Comparison of ENCODE assay signal across 8 cellular contexts in genomic region chrX:71253253-71254091, GRCh38. TPM values are rescaled to one million over a fixed set of nuclear protein-coding genes. Genes with fewer than 3 reads are reported as not detected.
DNase-seq lines count a peak whose midpoint lies in the region; ATAC-seq and TF ChIP-seq lines count a peak whose summit lies in the region.

No MANE protein-coding gene starts in this region.

- DNase-seq in A673 (ENCODE audit: low spot score) = peak; percentile 61
- peak; percentile 21 for DNase-seq in activated naive CD4-positive, alpha-beta T cell treated with anti-CD3 and anti-CD28 coated beads, Interleukin-2, amount 50 U/mL, for 16 hours
- DNase-seq in head of caudate nucleus = peak in 33 of 42 donors; percentile 4 to 68 (median 33)
- DNase-seq in progenitor cell of endocrine pancreas (ENCODE audit: low spot score, unreplicated experiment) = peak; percentile 28

- peak overlapping the region; percentile 82; the same call in 1 of the 2 replicates for H2AFZ ChIP-seq in OCI-LY3 (ENCODE audit: low read depth, low read length)

- H3K4me1 Mint-ChIP-seq in progenitor cell of endocrine pancreas (ENCODE audit: low read depth) = peaks cover 22% of the 10 kb centered on the region

- H3K4me2 ChIP-seq in OCI-LY3 (ENCODE audit: low read length) = peak overlapping the region; percentile 89

- H3K9me3 ChIP-seq in A673 (ENCODE audit: low read depth, low read length, poor library complexity, severe bottlenecking) (no peaks in the 10 kb centered on the region), OCI-LY3 (ENCODE audit: insufficient read depth, low read length) (no peaks in the 10 kb centered on the region)

- no peak for ATAC-seq in GM18505 (IDR thresholded peaks at IDR 0.05; ENCODE audit: unreplicated experiment)
- no peak for ATAC-seq in HG02678 (IDR thresholded peaks at IDR 0.05; ENCODE audit: unreplicated experiment)

- intact Hi-C loops in A673 (cut with micrococcal nuclease; ENCODE audit: unreplicated experiment) = loop anchor here (1.0 to 5.0 kb wide), 2 partner anchors 30 to 114 kb away; partner anchors contain the start of genes NONO and TAF1
- intact Hi-C loops in head of caudate nucleus (cut with DNase I) = no loop called here

- H3K36me3 ChIP-seq in A673 (ENCODE audit: insufficient read depth, low read length, poor library complexity, severe bottlenecking) (peaks cover 19% of the 10 kb centered on the region), OCI-LY3 (replicated peaks; ENCODE audit: low read depth, low read length) (peaks cover 4% of the 10 kb centered on the region)

- peaks cover 7% of the 10 kb centered on the region for H3K9me3 Mint-ChIP-seq in progenitor cell of endocrine pancreas (ENCODE audit: low read depth)

- no peaks in the 10 kb centered on the region for H3K27me3 Mint-ChIP-seq in progenitor cell of endocrine pancreas

- TF ChIP-seq POLR2A in GM18505 (IDR thresholded peaks at IDR 0.05; ENCODE audit: borderline replicate concordance, extremely low read depth, insufficient read depth, insufficient read length) = no peak

- H3K79me2 ChIP-seq in OCI-LY3 (ENCODE audit: low read length) = peaks cover 19% of the 10 kb centered on the region

- H3K27ac Mint-ChIP-seq in progenitor cell of endocrine pancreas = peak overlapping the region; percentile 90

- H3K27me3 ChIP-seq in A673 (replicated peaks; ENCODE audit: insufficient read depth, low read depth, low read length, poor library complexity) (no peaks in the 10 kb centered on the region), OCI-LY3 (ENCODE audit: low read depth, low read length) (no peaks in the 10 kb centered on the region)

- peak overlapping the region; percentile 100 for H3K9ac ChIP-seq in OCI-LY3 (ENCODE audit: low read length)

- no TSS peak for BruUV-seq in A673 (replicated peaks; lab: Mats Ljungman, UMichigan)

- peak; percentile 60 for TF ChIP-seq CTCF in A673 (conservative IDR thresholded peaks at IDR 0.05; ENCODE audit: low read depth, low read length)
- peak; percentile 64 for TF ChIP-seq CTCF in GM12874 (IDR thresholded peaks at IDR 0.05; ENCODE audit: insufficient read depth, low read depth, low read length)
- peak; percentile 54 for TF ChIP-seq CTCF in OCI-LY3 (IDR thresholded peaks at IDR 0.05; ENCODE audit: low read depth, low read length)
- TF ChIP-seq CTCF in progenitor cell of endocrine pancreas (IDR thresholded peaks at IDR 0.05; ENCODE audit: unreplicated experiment) = peak; percentile 53

- peaks cover 6% of the 10 kb centered on the region for H3K36me3 Mint-ChIP-seq in progenitor cell of endocrine pancreas (ENCODE audit: insufficient read depth)

- POLR2A ChIA-PET in A673 (lab: Charles Lee; ENCODE audit: low non-redundant PET) = interaction anchor here (0.6 to 0.7 kb wide), 2 partner anchors 49 to 113 kb away, joined by 3 to 5 read pairs; partner anchors contain the start of gene TAF1

- H3K4me3 Mint-ChIP-seq in progenitor cell of endocrine pancreas (ENCODE audit: low read depth) = peak overlapping the region; percentile 96

- CTCF ChIA-PET in A673 (lab: Charles Lee) = no interaction called here

- H3K4me3 ChIP-seq in A673 (ENCODE audit: low read depth, low read length, poor library complexity, severe bottlenecking) (peak overlapping the region; percentile 84), OCI-LY3 (ENCODE audit: low read length) (peak overlapping the region; percentile 100)

- H4K20me1 ChIP-seq in OCI-LY3 (ENCODE audit: insufficient read depth, low read length) = 0 out of 2 replicates have a peak, but pooled peaks cover 3% of the 10 kb centered on the region

- H3K4me1 ChIP-seq in A673 (ENCODE audit: insufficient read depth, low read length, poor library complexity, severe bottlenecking) (peaks cover 14% of the 10 kb centered on the region), OCI-LY3 (ENCODE audit: low read length) (peaks cover 16% of the 10 kb centered on the region)

- H3K27ac ChIP-seq in A673 (ENCODE audit: low read depth, low read length, poor library complexity, severe bottlenecking) (peak overlapping the region; percentile 83), OCI-LY3 (ENCODE audit: low read length) (peak overlapping the region; percentile 74)

RNA-seq across cellular contexts. Expression of gene ZMYM3, which starts 0.5 kb away (rescaled TPM):
- total RNA-seq in A673 (2021) (47.6 and 52.7 TPM in 2 replicates), progenitor cell of endocrine pancreas (88.9 and 92.4 TPM in 2 replicates)

RNA-seq across cellular contexts. Expression of gene NONO, which starts 30.0 kb away (rescaled TPM):
- total RNA-seq in A673 (2021) (705 and 792 TPM in 2 replicates), progenitor cell of endocrine pancreas (754 and 795 TPM in 2 replicates)

RNA-seq across cellular contexts. Expression of gene GJB1, which starts 30.4 kb away (rescaled TPM):
- total RNA-seq in A673 (2021) (not detected in 2 replicates), progenitor cell of endocrine pancreas (22.2 and 23.6 TPM in 2 replicates)

RNA-seq across cellular contexts. Expression of gene ITGB1BP2, which starts 48.1 kb away (rescaled TPM):
- 6.6 and 7.0 TPM in 2 replicates for total RNA-seq in A673 (2021)
- total RNA-seq in progenitor cell of endocrine pancreas = 5.8 and 6.6 TPM in 2 replicates

Comparison
In these comparisons a context has a peak if more than half of its experiments do, and no peak if none do; other contexts are left out.
1. RNA of gene GJB1, which starts 30.4 kb away (total RNA-seq): 22.2 to 23.6 TPM in progenitor cell of endocrine pancreas; not detected in A673; every median in the first group is over 10 times any median in the second.
2. Peak in every context shown above with its lines, with median percentiles within 50 percentile points of each other: DNase-seq and CTCF ChIP-seq.